In genomic region chr17:77571562-77571981, GRCh38 we compare ENCODE assay signal across 8 cellular contexts.
DNase-seq lines count a peak whose midpoint lies in the region; ATAC-seq and TF ChIP-seq lines count a peak whose summit lies in the region.

No MANE protein-coding gene starts in this region.

- ATAC-seq in GM19328 (IDR thresholded peaks at IDR 0.05; ENCODE audit: unreplicated experiment), result no peak
- ATAC-seq in HG03439 (IDR thresholded peaks at IDR 0.05; ENCODE audit: unreplicated experiment), result no peak
- ATAC-seq in HG03457 (IDR thresholded peaks at IDR 0.05; ENCODE audit: unreplicated experiment), result no peak

- no peaks in the 10 kb centered on the region for H3K79me2 ChIP-seq in osteoblast (ENCODE audit: insufficient read depth, low read length)

- intact Hi-C loops in esophagus squamous epithelium (cut with DNase I), result no loop called here

- WGBS in esophagus squamous epithelium, 2 donors, result 7 to 18% methylated on average over 8 to 14 of the region's 14 CpGs

- TF ChIP-seq POLR2A in esophagus squamous epithelium (IDR thresholded peaks at IDR 0.05), result no peak

- H3K27me3 ChIP-seq in esophagus squamous epithelium, result peaks cover 0 to 81% (median 0%) of the 10 kb centered on the region in 4 donors
- peaks cover 29% of the 10 kb centered on the region for H3K27me3 ChIP-seq in osteoblast (ENCODE audit: insufficient read depth, low read length)

- H3K9me3 ChIP-seq in esophagus squamous epithelium (no peaks in the 10 kb centered on the region), osteoblast (ENCODE audit: low read depth, low read length) (no peaks in the 10 kb centered on the region)

- H3K27ac ChIP-seq in esophagus squamous epithelium, result peak overlapping the region in 1 of 4 donors; percentile 27
- H3K27ac ChIP-seq in osteoblast (ENCODE audit: low read depth, low read length), result no peak overlapping the region

- H4K20me1 ChIP-seq in osteoblast (ENCODE audit: insufficient read depth, low read length), result no peaks in the 10 kb centered on the region

- H3K4me3 ChIP-seq in esophagus squamous epithelium (peak overlapping the region in 3 of 4 donors; percentile 11 to 55 (median 18)), osteoblast (ENCODE audit: insufficient read depth, low read length) (peak overlapping the region; percentile 46)

- no peak for TF ChIP-seq CTCF in esophagus squamous epithelium (IDR thresholded peaks at IDR 0.05)
- TF ChIP-seq CTCF in osteoblast (IDR thresholded peaks at IDR 0.05; ENCODE audit: extremely low read depth, low read depth, low read length), result no peak

- no peak overlapping the region for H2AFZ ChIP-seq in osteoblast (ENCODE audit: low read length)

- DNase-seq in DMS79 treated with DMSO at 0.1 percent for 48 hours (lab: John Stamatoyannopoulos, UW), result peak; percentile 71
- peak; percentile 88 for DNase-seq in OCI-M2 (lab: John Stamatoyannopoulos, UW; ENCODE audit: unreplicated experiment)
- DNase-seq in esophagus squamous epithelium (lab: John Stamatoyannopoulos, UW), result no peak
- DNase-seq in osteoblast (ENCODE audit: insufficient read length, low spot score, missing footprints), result peak; percentile 73
- DNase-seq in DMS53 (lab: John Stamatoyannopoulos, UW), result no peak

- peaks cover 0 to 18% (median 5%) of the 10 kb centered on the region in 3 donors for H3K4me1 ChIP-seq in esophagus squamous epithelium
- peaks cover 5% of the 10 kb centered on the region for H3K4me1 ChIP-seq in osteoblast (ENCODE audit: insufficient read depth, low read length)

- H3K36me3 ChIP-seq in esophagus squamous epithelium, result no peaks in the 10 kb centered on the region
- no peaks in the 10 kb centered on the region for H3K36me3 ChIP-seq in osteoblast (ENCODE audit: insufficient read depth, low read length)

- peak overlapping the region; percentile 69 for H3K4me2 ChIP-seq in osteoblast (ENCODE audit: insufficient read depth, low read length)

Comparison
In these comparisons a context has a peak if more than half of its experiments do, and no peak if none do; other contexts are left out.
1. DNase-seq: peak in DMS79 treated with DMSO at 0.1 percent for 48 hours (single experiment), OCI-M2 (single experiment) and osteoblast (single experiment); none in esophagus squamous epithelium (single experiment) and DMS53 (single experiment).